In the genomic region with DNA sequence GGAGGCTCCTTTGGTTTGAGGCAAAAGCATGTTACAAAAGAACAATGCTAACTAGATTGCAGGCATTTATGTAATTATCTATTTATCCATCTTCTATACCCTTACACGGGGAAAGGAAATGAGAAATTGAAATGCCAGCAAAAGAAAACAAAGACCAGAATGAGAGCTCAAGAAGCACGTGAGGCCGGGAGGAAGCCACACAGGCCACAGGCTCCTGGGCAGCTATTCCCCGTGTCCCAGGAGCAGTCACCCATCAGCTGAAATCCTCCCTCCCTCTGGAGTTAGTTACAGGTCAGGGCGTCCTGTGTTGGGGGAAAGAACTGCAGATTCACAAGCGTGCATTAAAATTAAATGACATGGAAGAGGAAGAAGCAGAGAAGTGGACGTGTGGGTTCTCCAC, we compare ENCODE assay signal across 1 cellular context.
TF ChIP-seq lines count a peak whose summit lies in the region.

No MANE protein-coding gene starts in this region.

TF ChIP-seq in SK-N-SH treated with all-trans-retinoic acid at 6 μM for 48 hours, 23 proteins besides CTCF, POLR2A, EP300 and RAD21 (continued from another document):
- TF ChIP-seq, protein P1, sequence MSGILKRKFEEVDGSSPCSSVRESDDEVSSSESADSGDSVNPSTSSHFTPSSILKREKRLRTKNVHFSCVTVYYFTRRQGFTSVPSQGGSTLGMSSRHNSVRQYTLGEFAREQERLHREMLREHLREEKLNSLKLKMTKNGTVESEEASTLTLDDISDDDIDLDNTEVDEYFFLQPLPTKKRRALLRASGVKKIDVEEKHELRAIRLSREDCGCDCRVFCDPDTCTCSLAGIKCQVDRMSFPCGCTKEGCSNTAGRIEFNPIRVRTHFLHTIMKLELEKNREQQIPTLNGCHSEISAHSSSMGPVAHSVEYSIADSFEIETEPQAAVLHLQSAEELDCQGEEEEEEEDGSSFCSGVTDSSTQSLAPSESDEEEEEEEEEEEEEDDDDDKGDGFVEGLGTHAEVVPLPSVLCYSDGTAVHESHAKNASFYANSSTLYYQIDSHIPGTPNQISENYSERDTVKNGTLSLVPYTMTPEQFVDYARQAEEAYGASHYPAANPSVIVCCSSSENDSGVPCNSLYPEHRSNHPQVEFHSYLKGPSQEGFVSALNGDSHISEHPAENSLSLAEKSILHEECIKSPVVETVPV (CRISPR knock-in tag; IDR thresholded peaks at IDR 0.05): no peak
- TF ChIP-seq ARNTL (CRISPR knock-in tag; IDR thresholded peaks at IDR 0.05; ENCODE audit: borderline replicate concordance, low read depth): no peak
- TF ChIP-seq RARB (CRISPR knock-in tag; IDR thresholded peaks at IDR 0.05): no peak
- TF ChIP-seq, protein P2, sequence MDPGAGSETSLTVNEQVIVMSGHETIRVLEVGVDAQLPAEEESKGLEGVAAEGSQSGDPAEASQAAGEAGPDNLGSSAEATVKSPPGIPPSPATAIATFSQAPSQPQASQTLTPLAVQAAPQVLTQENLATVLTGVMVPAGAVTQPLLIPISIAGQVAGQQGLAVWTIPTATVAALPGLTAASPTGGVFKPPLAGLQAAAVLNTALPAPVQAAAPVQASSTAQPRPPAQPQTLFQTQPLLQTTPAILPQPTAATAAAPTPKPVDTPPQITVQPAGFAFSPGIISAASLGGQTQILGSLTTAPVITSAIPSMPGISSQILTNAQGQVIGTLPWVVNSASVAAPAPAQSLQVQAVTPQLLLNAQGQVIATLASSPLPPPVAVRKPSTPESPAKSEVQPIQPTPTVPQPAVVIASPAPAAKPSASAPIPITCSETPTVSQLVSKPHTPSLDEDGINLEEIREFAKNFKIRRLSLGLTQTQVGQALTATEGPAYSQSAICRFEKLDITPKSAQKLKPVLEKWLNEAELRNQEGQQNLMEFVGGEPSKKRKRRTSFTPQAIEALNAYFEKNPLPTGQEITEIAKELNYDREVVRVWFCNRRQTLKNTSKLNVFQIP (CRISPR knock-in tag; IDR thresholded peaks at IDR 0.05; ENCODE audit: borderline replicate concordance, low read depth): no peak
- TF ChIP-seq BACH2 (CRISPR knock-in tag; IDR thresholded peaks at IDR 0.05; ENCODE audit: borderline replicate concordance): no peak
- TF ChIP-seq ZNF565 (CRISPR knock-in tag; conservative IDR thresholded peaks at IDR 0.05; ENCODE audit: low read depth): no peak
TF ChIP-seq in SK-N-SH treated with all-trans-retinoic acid at 6 μM for 48 hours: peak in this region for 0.
